In genomic region chr1:168507271-168507670, GRCh38 we compare ENCODE assay signal across 25 cellular contexts. TPM values are rescaled to one million over a fixed set of nuclear protein-coding genes. Genes with fewer than 3 reads are reported as not detected.
"Had no signal": no experiment of that assay in that cellular context is flagged by ENCODE, and none has a peak within 500 bp of the region (broad histone marks: within the 10 kb centered on the region; RNA-seq: fewer than 3 reads in every experiment).

No MANE protein-coding gene starts in this region.

- H3K4me3 ChIP-seq: left ventricle myocardium inferior, skin epidermis, transverse colon, vagina had no signal

- H3K27ac Mint-ChIP-seq: activated CD4-positive, alpha-beta memory T cell treated with anti-CD3 and anti-CD28 coated beads for 36 hours; activated CD4-positive, alpha-beta T cell treated with anti-CD3 and anti-CD28 coated beads for 36 hours; activated naive CD4-positive, alpha-beta T cell treated with anti-CD3 and anti-CD28 coated beads, Interleukin-2, amount 50 U/mL, for 72 hours; memory B cell had no signal

- H3K27me3 Mint-ChIP-seq: activated CD4-positive, alpha-beta memory T cell treated with anti-CD3 and anti-CD28 coated beads for 36 hours; activated CD4-positive, alpha-beta T cell treated with anti-CD3 and anti-CD28 coated beads for 36 hours; dendritic cell treated with granulocyte-macrophage colony-stimulating factor and Interleukin-4, amounts not matched to agents 40 ng/mL and 50 ng/mL, for 4 days had no signal

- H3K27me3 ChIP-seq: brain microvascular endothelial cell, neutrophil, transverse colon, vagina had no signal

- DNase-seq: activated CD4-positive, alpha-beta memory T cell treated with anti-CD3 and anti-CD28 coated beads for 36 hours; activated CD4-positive, alpha-beta T cell treated with anti-CD3 and anti-CD28 coated beads for 36 hours; activated effector memory CD4-positive, alpha-beta T cell treated with anti-CD3 and anti-CD28 coated beads, Interleukin-2, amount 50 U/mL, for 16 hours; activated T-cell treated with anti-CD3 and anti-CD28 coated beads, Interleukin-2, amount 50 U/mL, for 4 hours; cerebellar nuclear complex; effector memory CD4-positive, alpha-beta T cell; hypothalamus; kidney; left ventricle myocardium inferior; natural killer cell; retina; stimulated activated CD4-positive, alpha-beta T cell treated with anti-CD3 and anti-CD28 coated beads, Interleukin-4, amount 100 ng/mL, for 24 hours; stimulated activated naive CD4-positive, alpha-beta T cell; T-helper 1 cell; transverse colon had no signal

- ATAC-seq: activated T-cell treated with anti-CD3 and anti-CD28 coated beads, Interleukin-2, amount 50 U/mL, for 4 hours; natural killer cell had no signal

- H3K36me3 Mint-ChIP-seq: activated CD4-positive, alpha-beta memory T cell treated with anti-CD3 and anti-CD28 coated beads for 36 hours; activated naive CD4-positive, alpha-beta T cell treated with anti-CD3 and anti-CD28 coated beads, Interleukin-2, amount 50 U/mL, for 72 hours; memory B cell; natural killer cell had no signal

- H3K4me1 Mint-ChIP-seq: memory B cell had no signal

- H3K9me3 ChIP-seq: left ventricle myocardium inferior, neutrophil, transverse colon, vagina had no signal

- H3K36me3 ChIP-seq: brain microvascular endothelial cell, left ventricle myocardium inferior, neutrophil, transverse colon, vagina, WERI-Rb-1 had no signal

- H3K4me1 ChIP-seq: left ventricle myocardium inferior, vagina had no signal

- H3K4me3 Mint-ChIP-seq: activated CD4-positive, alpha-beta memory T cell treated with anti-CD3 and anti-CD28 coated beads for 36 hours; activated CD4-positive, alpha-beta T cell treated with anti-CD3 and anti-CD28 coated beads for 36 hours; activated T-cell treated with anti-CD3 and anti-CD28 coated beads, Interleukin-2, amount 50 U/mL, for 4 hours; dendritic cell treated with granulocyte-macrophage colony-stimulating factor and Interleukin-4, amounts not matched to agents 40 ng/mL and 50 ng/mL, for 4 days; memory B cell; natural killer cell had no signal

- H3K9me3 Mint-ChIP-seq: activated CD4-positive, alpha-beta memory T cell treated with anti-CD3 and anti-CD28 coated beads for 36 hours; activated T-cell treated with anti-CD3 and anti-CD28 coated beads, Interleukin-2, amount 50 U/mL, for 4 hours; dendritic cell treated with granulocyte-macrophage colony-stimulating factor and Interleukin-4, amounts not matched to agents 40 ng/mL and 50 ng/mL, for 4 days; memory B cell; natural killer cell had no signal

- H3K27ac ChIP-seq: brain microvascular endothelial cell, left ventricle myocardium inferior, neutrophil, transverse colon, vagina, WERI-Rb-1 had no signal

RNA-seq across cellular contexts. Expression of gene XCL2, which starts 36.5 kb away (rescaled TPM):
- total RNA-seq: epithelial cell of proximal tubule, mucosa of gallbladder, vagina had no signal
